In genomic region chr14:22986508-22987054, GRCh38 we compare ENCODE assay signal across 8 cellular contexts.
A peak's percentile ranks its signal among the peaks of the same experiment; 100 is the strongest.
DNase-seq lines count a peak whose midpoint lies in the region; FAIRE-seq lines count a peak whose summit lies in the region.

No MANE protein-coding gene starts in this region.

- no peaks in the 10 kb centered on the region for H3K4me1 Mint-ChIP-seq in activated naive CD4-positive, alpha-beta T cell treated with anti-CD3 and anti-CD28 coated beads, Interleukin-2, amount 10 ng/mL, durations not matched to agents 7 days and 5 days

- no peaks in the 10 kb centered on the region for H3K9me3 Mint-ChIP-seq in activated naive CD4-positive, alpha-beta T cell treated with anti-CD3 and anti-CD28 coated beads, Interleukin-2, amount 10 ng/mL, durations not matched to agents 7 days and 5 days

- no peak overlapping the region for H3K27ac Mint-ChIP-seq in activated naive CD4-positive, alpha-beta T cell treated with anti-CD3 and anti-CD28 coated beads, Interleukin-2, amount 10 ng/mL, durations not matched to agents 7 days and 5 days

- CTCF ChIA-PET in activated naive CD4-positive, alpha-beta T cell treated with anti-CD3 and anti-CD28 coated beads, Interleukin-2, amount 10 ng/mL, durations not matched to agents 7 days and 5 days (lab: Charles Lee), result interaction anchor here (0.5 to 19.5 kb wide), 39 partner anchors 8 to 563 kb away, joined by 3 to 633 read pairs (median 5); partner anchors contain the start of genes ACIN1, C14orf119, CDH24 and HAUS4

- H3K36me3 Mint-ChIP-seq in activated naive CD4-positive, alpha-beta T cell treated with anti-CD3 and anti-CD28 coated beads, Interleukin-2, amount 10 ng/mL, durations not matched to agents 7 days and 5 days, result no peaks in the 10 kb centered on the region

- no peak for FAIRE-seq in urothelium cell line (lab: Jason Lieb, UNC)

- intact Hi-C loops in head of caudate nucleus (cut with DNase I) (loop anchor here (2.0 to 10.0 kb wide), 2 partner anchors 52 to 70 kb away; partner anchors contain the start of gene CDH24), posterior cingulate gyrus (cut with DNase I) (loop anchor here (1.0 to 10.0 kb wide), 2 partner anchors 52 to 72 kb away; no protein-coding TSS in a partner anchor)

- DNase-seq in activated gamma-delta T cell treated with Interleukin-2 at 50 U/mL for 16 hours, result peak; percentile 89
- no peak for DNase-seq in activated gamma-delta T cell (lab: John Stamatoyannopoulos, UW)
- DNase-seq in NCI-H1417 treated with DMSO at 0.1 percent for 48 hours (lab: John Stamatoyannopoulos, UW), result peak; percentile 32
- peak; percentile 65 for DNase-seq in SKM-1 treated with dmso at 0.1 percent for 144 hours (lab: John Stamatoyannopoulos, UW; ENCODE audit: unreplicated experiment)
- peak; percentile 94 for DNase-seq in activated naive CD4-positive, alpha-beta T cell treated with anti-CD3 and anti-CD28 coated beads, Interleukin-2, amount 10 ng/mL, durations not matched to agents 7 days and 5 days
- DNase-seq in head of caudate nucleus, result peak; percentile 73 to 99 (median 94)
- DNase-seq in posterior cingulate gyrus, result peak; percentile 78 to 99 (median 94)
- DNase-seq in urothelium cell line (ENCODE audit: low spot score), result peak; percentile 76

- H3K4me3 Mint-ChIP-seq in activated naive CD4-positive, alpha-beta T cell treated with anti-CD3 and anti-CD28 coated beads, Interleukin-2, amount 10 ng/mL, durations not matched to agents 7 days and 5 days, result no peak overlapping the region

- no peaks in the 10 kb centered on the region for H3K27me3 Mint-ChIP-seq in activated naive CD4-positive, alpha-beta T cell treated with anti-CD3 and anti-CD28 coated beads, Interleukin-2, amount 10 ng/mL, durations not matched to agents 7 days and 5 days
